Comparison of ENCODE assay signal across 14 cellular contexts in the genomic region with DNA sequence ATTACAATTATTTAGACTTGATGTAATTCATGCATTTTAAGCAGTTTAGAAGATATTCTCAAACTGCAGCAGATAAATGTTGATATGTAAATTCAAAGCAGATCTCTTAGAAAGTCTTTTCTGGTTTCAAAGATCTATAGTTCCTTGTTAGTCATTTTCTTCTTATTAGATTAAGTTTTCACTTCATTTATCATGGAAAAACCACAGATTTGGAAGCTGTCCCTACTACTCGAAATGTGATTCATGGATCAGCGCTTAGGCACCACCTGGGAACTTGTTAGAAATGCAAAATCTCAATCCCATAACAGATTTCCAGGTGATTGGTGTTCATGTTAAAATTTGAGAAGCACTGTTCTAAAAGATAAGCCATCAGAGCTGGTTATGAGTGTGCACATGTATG.
DNase-seq lines count a peak whose midpoint lies in the region; ATAC-seq and TF ChIP-seq lines count a peak whose summit lies in the region.
"Had no signal": no experiment of that assay in that cellular context is flagged by ENCODE, and none has a peak within 500 bp of the region (broad histone marks: within the 10 kb centered on the region; RNA-seq: fewer than 3 reads in every experiment).

No MANE protein-coding gene starts in this region.

- no peak overlapping the region for H3K4me3 Mint-ChIP-seq in stimulated activated naive B cell treated with anti-CD40 and anti-IgM and Interleukin-4, amounts not matched to agents 10 μg/mL and 1 μg/mL and 100 μg/mL, for 72 hours
- H3K4me3 Mint-ChIP-seq: B cell; CD4-positive, alpha-beta T cell; GM23338 had no signal

- DNase-seq in M059J (ENCODE audit: low read depth): peak; percentile 46
- peak; percentile 18 for DNase-seq in astrocyte of the spinal cord (ENCODE audit: low read depth, low spot score)
- peak; percentile 13 for DNase-seq in non-pigmented ciliary epithelial cell (ENCODE audit: low read depth)
- DNase-seq in stimulated activated naive B cell treated with anti-CD40 and anti-IgM and Interleukin-4, amounts not matched to agents 10 μg/mL and 1 μg/mL and 100 μg/mL, for 72 hours: no peak
- no peak for DNase-seq in mucosa of gallbladder (ENCODE audit: low spot score)
- DNase-seq in vagina (ENCODE audit: extremely low spot score in 2 of 2): no peak
- DNase-seq: C1 segment of cervical spinal cord; Calu3; CD4-positive, alpha-beta T cell; DMS79; H7 had no signal

- no peak overlapping the region for H3K27ac Mint-ChIP-seq in stimulated activated naive B cell treated with anti-CD40 and anti-IgM and Interleukin-4, amounts not matched to agents 10 μg/mL and 1 μg/mL and 100 μg/mL, for 72 hours
- H3K27ac Mint-ChIP-seq: B cell; CD4-positive, alpha-beta T cell; GM23338 had no signal

- H3K27ac ChIP-seq in vagina: no peak overlapping the region

- no peak overlapping the region for H3K4me3 ChIP-seq in astrocyte of the spinal cord (ENCODE audit: low read depth, low read length)
- no peak overlapping the region for H3K4me3 ChIP-seq in vagina
- H3K4me3 ChIP-seq: GM23338 had no signal

- H3K36me3 Mint-ChIP-seq in stimulated activated naive B cell treated with anti-CD40 and anti-IgM and Interleukin-4, amounts not matched to agents 10 μg/mL and 1 μg/mL and 100 μg/mL, for 72 hours: no peaks in the 10 kb centered on the region

- no peaks in the 10 kb centered on the region for H3K4me1 ChIP-seq in vagina

- TF ChIP-seq CTCF in astrocyte of the spinal cord (IDR thresholded peaks at IDR 0.05; ENCODE audit: low read depth, low read length): no peak
- no peak for TF ChIP-seq CTCF in vagina (IDR thresholded peaks at IDR 0.05)

- no peaks in the 10 kb centered on the region for H3K9me3 ChIP-seq in vagina

- TF ChIP-seq POLR2A in vagina (IDR thresholded peaks at IDR 0.05): no peak

- no peaks in the 10 kb centered on the region for H3K27me3 ChIP-seq in vagina

- ATAC-seq in SK-N-SH treated with all-trans-retinoic acid at 6 μM for 48 hours: peak; percentile 65
- no peak for ATAC-seq in stimulated activated naive B cell treated with anti-CD40 and anti-IgM and Interleukin-4, amounts not matched to agents 10 μg/mL and 1 μg/mL and 100 μg/mL, for 72 hours (replicated peaks)
- ATAC-seq: GM23338 had no signal

- intact Hi-C loops in vagina (cut with DNase I): loop anchor here (10.0 kb wide), 1 partner anchor 65 kb away; no protein-coding TSS in a partner anchor

- H3K4me1 Mint-ChIP-seq in stimulated activated naive B cell treated with anti-CD40 and anti-IgM and Interleukin-4, amounts not matched to agents 10 μg/mL and 1 μg/mL and 100 μg/mL, for 72 hours: no peaks in the 10 kb centered on the region
- H3K4me1 Mint-ChIP-seq: B cell, GM23338 had no signal

- no peaks in the 10 kb centered on the region for H3K36me3 ChIP-seq in vagina

- peaks cover 0 to 4% of the 10 kb centered on the region in 2 donors for H3K9me3 Mint-ChIP-seq in stimulated activated naive B cell treated with anti-CD40 and anti-IgM and Interleukin-4, amounts not matched to agents 10 μg/mL and 1 μg/mL and 100 μg/mL, for 72 hours
- H3K9me3 Mint-ChIP-seq: GM23338 had no signal

- in situ Hi-C loops in astrocyte of the spinal cord (cut with HindIII; ENCODE audit: low sequenced_read_pairs): no loop called here

- no peaks in the 10 kb centered on the region for H3K27me3 Mint-ChIP-seq in stimulated activated naive B cell treated with anti-CD40 and anti-IgM and Interleukin-4, amounts not matched to agents 10 μg/mL and 1 μg/mL and 100 μg/mL, for 72 hours
- H3K27me3 Mint-ChIP-seq: B cell; CD4-positive, alpha-beta T cell had no signal

TF ChIP-seq in SK-N-SH treated with all-trans-retinoic acid at 6 μM for 48 hours, 23 proteins besides CTCF, POLR2A, EP300 and RAD21:
- TF ChIP-seq ISL1 (CRISPR knock-in tag; IDR thresholded peaks at IDR 0.05) (peak; percentile 58), ESRRG (CRISPR knock-in tag; IDR thresholded peaks at IDR 0.05) (no peak)
- TF ChIP-seq, protein P1, sequence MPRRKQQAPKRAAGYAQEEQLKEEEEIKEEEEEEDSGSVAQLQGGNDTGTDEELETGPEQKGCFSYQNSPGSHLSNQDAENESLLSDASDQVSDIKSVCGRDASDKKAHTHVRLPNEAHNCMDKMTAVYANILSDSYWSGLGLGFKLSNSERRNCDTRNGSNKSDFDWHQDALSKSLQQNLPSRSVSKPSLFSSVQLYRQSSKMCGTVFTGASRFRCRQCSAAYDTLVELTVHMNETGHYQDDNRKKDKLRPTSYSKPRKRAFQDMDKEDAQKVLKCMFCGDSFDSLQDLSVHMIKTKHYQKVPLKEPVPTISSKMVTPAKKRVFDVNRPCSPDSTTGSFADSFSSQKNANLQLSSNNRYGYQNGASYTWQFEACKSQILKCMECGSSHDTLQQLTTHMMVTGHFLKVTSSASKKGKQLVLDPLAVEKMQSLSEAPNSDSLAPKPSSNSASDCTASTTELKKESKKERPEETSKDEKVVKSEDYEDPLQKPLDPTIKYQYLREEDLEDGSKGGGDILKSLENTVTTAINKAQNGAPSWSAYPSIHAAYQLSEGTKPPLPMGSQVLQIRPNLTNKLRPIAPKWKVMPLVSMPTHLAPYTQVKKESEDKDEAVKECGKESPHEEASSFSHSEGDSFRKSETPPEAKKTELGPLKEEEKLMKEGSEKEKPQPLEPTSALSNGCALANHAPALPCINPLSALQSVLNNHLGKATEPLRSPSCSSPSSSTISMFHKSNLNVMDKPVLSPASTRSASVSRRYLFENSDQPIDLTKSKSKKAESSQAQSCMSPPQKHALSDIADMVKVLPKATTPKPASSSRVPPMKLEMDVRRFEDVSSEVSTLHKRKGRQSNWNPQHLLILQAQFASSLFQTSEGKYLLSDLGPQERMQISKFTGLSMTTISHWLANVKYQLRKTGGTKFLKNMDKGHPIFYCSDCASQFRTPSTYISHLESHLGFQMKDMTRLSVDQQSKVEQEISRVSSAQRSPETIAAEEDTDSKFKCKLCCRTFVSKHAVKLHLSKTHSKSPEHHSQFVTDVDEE (CRISPR knock-in tag; IDR thresholded peaks at IDR 0.05): no peak
TF ChIP-seq in SK-N-SH treated with all-trans-retinoic acid at 6 μM for 48 hours: peak in this region for 1.

Comparison
In these comparisons a context has a peak if more than half of its experiments do, and no peak if none do; other contexts are left out.
1. DNase-seq: peak in M059J (single experiment), astrocyte of the spinal cord (single experiment) and non-pigmented ciliary epithelial cell (single experiment); none in stimulated activated naive B cell treated with anti-CD40 and anti-IgM and Interleukin-4, amounts not matched to agents 10 μg/mL and 1 μg/mL and 100 μg/mL, for 72 hours (single experiment), mucosa of gallbladder (single experiment) and vagina (0 of 2).